In genomic region chr4:17323619-17324400, GRCh38 we compare ENCODE assay signal across 14 cellular contexts.
DNase-seq lines count a peak whose midpoint lies in the region; ATAC-seq, FAIRE-seq and TF ChIP-seq lines count a peak whose summit lies in the region.
"Had no signal": no experiment of that assay in that cellular context is flagged by ENCODE, and none has a peak within 500 bp of the region (broad histone marks: within the 10 kb centered on the region; RNA-seq: fewer than 3 reads in every experiment).

No MANE protein-coding gene starts in this region.

- no peak for TF ChIP-seq POLR2A in vagina (IDR thresholded peaks at IDR 0.05)

- no peak for TF ChIP-seq CTCF in vagina (IDR thresholded peaks at IDR 0.05)
- TF ChIP-seq CTCF in chondrocyte (IDR thresholded peaks at IDR 0.05): no peak

- peak overlapping the region; percentile 30 for H3K4me3 Mint-ChIP-seq in stimulated activated naive CD8-positive, alpha-beta T cell treated with anti-CD3 and anti-CD28 coated beads, Interleukin-15, Interleukin-2, amounts not matched to agents 100 ng/mL and 50 ng/mL, for 24 hours
- peak overlapping the region; percentile 36 for H3K4me3 Mint-ChIP-seq in activated T-helper 17 cell treated with anti-CD3 and anti-CD28 coated beads, Interleukin-2, amount 50 U/mL, for 72 hours
- H3K4me3 Mint-ChIP-seq in stimulated activated naive B cell treated with anti-CD40 and anti-IgM and Interleukin-4, amounts not matched to agents 10 μg/mL and 1 μg/mL and 100 μg/mL, for 72 hours: no peak overlapping the region
- no peak overlapping the region for H3K4me3 Mint-ChIP-seq in chondrocyte (ENCODE audit: unreplicated experiment)
- H3K4me3 Mint-ChIP-seq: dendritic cell treated with granulocyte-macrophage colony-stimulating factor and Interleukin-4, amounts not matched to agents 40 ng/mL and 50 ng/mL, for 4 days; memory B cell had no signal

- no peaks in the 10 kb centered on the region for H3K27me3 ChIP-seq in vagina
- H3K27me3 ChIP-seq: transverse colon had no signal

- peaks cover 5% of the 10 kb centered on the region for H3K9me3 Mint-ChIP-seq in stimulated activated naive CD8-positive, alpha-beta T cell treated with anti-CD3 and anti-CD28 coated beads, Interleukin-15, Interleukin-2, amounts not matched to agents 100 ng/mL and 50 ng/mL, for 24 hours
- peaks cover 5% of the 10 kb centered on the region for H3K9me3 Mint-ChIP-seq in activated T-helper 17 cell treated with anti-CD3 and anti-CD28 coated beads, Interleukin-2, amount 50 U/mL, for 72 hours
- H3K9me3 Mint-ChIP-seq in stimulated activated naive B cell treated with anti-CD40 and anti-IgM and Interleukin-4, amounts not matched to agents 10 μg/mL and 1 μg/mL and 100 μg/mL, for 72 hours: peaks cover 6 to 11% of the 10 kb centered on the region in 2 donors
- peaks cover 15% of the 10 kb centered on the region for H3K9me3 Mint-ChIP-seq in chondrocyte (ENCODE audit: low read depth)
- H3K9me3 Mint-ChIP-seq: dendritic cell treated with granulocyte-macrophage colony-stimulating factor and Interleukin-4, amounts not matched to agents 40 ng/mL and 50 ng/mL, for 4 days had no signal

- peak; percentile 24 for FAIRE-seq in islet of Langerhans (lab: Jason Lieb, UNC)

- no peak overlapping the region for H3K4me3 ChIP-seq in vagina
- H3K4me3 ChIP-seq: transverse colon had no signal

- H3K4me1 ChIP-seq in vagina: peaks cover 22% of the 10 kb centered on the region

- intact Hi-C loops in vagina (cut with DNase I): loop anchor here (10.0 kb wide), 2 partner anchors 409 to 1029 kb away; no protein-coding TSS in a partner anchor
- intact Hi-C loops in left colon (cut with DNase I, micrococcal nuclease): loop anchor here in 1 of 2 donors (10.0 kb wide), 2 partner anchors 409 to 1029 kb away; no protein-coding TSS in a partner anchor

- peak overlapping the region; percentile 64 for H3K27ac Mint-ChIP-seq in stimulated activated naive CD8-positive, alpha-beta T cell treated with anti-CD3 and anti-CD28 coated beads, Interleukin-15, Interleukin-2, amounts not matched to agents 100 ng/mL and 50 ng/mL, for 24 hours
- H3K27ac Mint-ChIP-seq in activated T-helper 17 cell treated with anti-CD3 and anti-CD28 coated beads, Interleukin-2, amount 50 U/mL, for 72 hours: no peak overlapping the region
- no peak overlapping the region for H3K27ac Mint-ChIP-seq in stimulated activated naive B cell treated with anti-CD40 and anti-IgM and Interleukin-4, amounts not matched to agents 10 μg/mL and 1 μg/mL and 100 μg/mL, for 72 hours
- no peak overlapping the region for H3K27ac Mint-ChIP-seq in chondrocyte (ENCODE audit: unreplicated experiment)
- H3K27ac Mint-ChIP-seq: dendritic cell treated with granulocyte-macrophage colony-stimulating factor and Interleukin-4, amounts not matched to agents 40 ng/mL and 50 ng/mL, for 4 days; memory B cell had no signal

- peaks cover 20% of the 10 kb centered on the region for H3K4me1 Mint-ChIP-seq in stimulated activated naive CD8-positive, alpha-beta T cell treated with anti-CD3 and anti-CD28 coated beads, Interleukin-15, Interleukin-2, amounts not matched to agents 100 ng/mL and 50 ng/mL, for 24 hours (ENCODE audit: low read depth)
- peaks cover 6% of the 10 kb centered on the region for H3K4me1 Mint-ChIP-seq in activated T-helper 17 cell treated with anti-CD3 and anti-CD28 coated beads, Interleukin-2, amount 50 U/mL, for 72 hours
- peaks cover 0 to 5% of the 10 kb centered on the region in 2 donors for H3K4me1 Mint-ChIP-seq in stimulated activated naive B cell treated with anti-CD40 and anti-IgM and Interleukin-4, amounts not matched to agents 10 μg/mL and 1 μg/mL and 100 μg/mL, for 72 hours
- peaks cover 15% of the 10 kb centered on the region for H3K4me1 Mint-ChIP-seq in chondrocyte (ENCODE audit: low read depth)
- H3K4me1 Mint-ChIP-seq: memory B cell had no signal

- H3K27ac ChIP-seq in vagina: peak overlapping the region; percentile 7
- H3K27ac ChIP-seq: transverse colon, WERI-Rb-1 had no signal

- ATAC-seq in stimulated activated naive CD8-positive, alpha-beta T cell treated with anti-CD3 and anti-CD28 coated beads, Interleukin-15, Interleukin-2, amounts not matched to agents 100 U/mL and 50 U/mL, for 24 hours: no peak
- ATAC-seq in activated T-helper 17 cell treated with anti-CD3 and anti-CD28 coated beads, Interleukin-2, amount 50 U/mL, for 72 hours (replicated peaks): no peak
- no peak for ATAC-seq in stimulated activated naive B cell treated with anti-CD40 and anti-IgM and Interleukin-4, amounts not matched to agents 10 μg/mL and 1 μg/mL and 100 μg/mL, for 72 hours (replicated peaks)
- ATAC-seq in left colon: no peak

- no peaks in the 10 kb centered on the region for H3K36me3 Mint-ChIP-seq in stimulated activated naive CD8-positive, alpha-beta T cell treated with anti-CD3 and anti-CD28 coated beads, Interleukin-15, Interleukin-2, amounts not matched to agents 100 ng/mL and 50 ng/mL, for 24 hours (ENCODE audit: low read depth)
- no peaks in the 10 kb centered on the region for H3K36me3 Mint-ChIP-seq in activated T-helper 17 cell treated with anti-CD3 and anti-CD28 coated beads, Interleukin-2, amount 50 U/mL, for 72 hours (ENCODE audit: low read depth)
- peaks cover 0 to 3% of the 10 kb centered on the region in 2 donors for H3K36me3 Mint-ChIP-seq in stimulated activated naive B cell treated with anti-CD40 and anti-IgM and Interleukin-4, amounts not matched to agents 10 μg/mL and 1 μg/mL and 100 μg/mL, for 72 hours
- H3K36me3 Mint-ChIP-seq in chondrocyte (ENCODE audit: low read depth): peaks cover 5% of the 10 kb centered on the region
- H3K36me3 Mint-ChIP-seq: memory B cell had no signal

- DNase-seq in stimulated activated naive CD8-positive, alpha-beta T cell treated with anti-CD3 and anti-CD28 coated beads, Interleukin-15, Interleukin-2, amounts not matched to agents 100 U/mL and 50 U/mL, for 24 hours: no peak
- DNase-seq in vagina (ENCODE audit: extremely low spot score in 2 of 2) (no peak), chondrocyte (ENCODE audit: low spot score) (no peak), left colon (no peak)
- no peak for DNase-seq in stimulated activated naive B cell treated with anti-CD40 and anti-IgM and Interleukin-4, amounts not matched to agents 10 μg/mL and 1 μg/mL and 100 μg/mL, for 72 hours
- DNase-seq: activated effector memory CD4-positive, alpha-beta T cell treated with Interleukin-2 at 50 U/mL for 16 hours; NCI-H446 treated with DMSO at 0.1 percent for 48 hours had no signal

- no peaks in the 10 kb centered on the region for H3K27me3 Mint-ChIP-seq in stimulated activated naive CD8-positive, alpha-beta T cell treated with anti-CD3 and anti-CD28 coated beads, Interleukin-15, Interleukin-2, amounts not matched to agents 100 ng/mL and 50 ng/mL, for 24 hours
- H3K27me3 Mint-ChIP-seq in activated T-helper 17 cell treated with anti-CD3 and anti-CD28 coated beads, Interleukin-2, amount 50 U/mL, for 72 hours: peaks cover 10% of the 10 kb centered on the region
- peaks cover 15 to 16% of the 10 kb centered on the region in 2 donors for H3K27me3 Mint-ChIP-seq in stimulated activated naive B cell treated with anti-CD40 and anti-IgM and Interleukin-4, amounts not matched to agents 10 μg/mL and 1 μg/mL and 100 μg/mL, for 72 hours
- peaks cover 5% of the 10 kb centered on the region for H3K27me3 Mint-ChIP-seq in chondrocyte (ENCODE audit: low read depth)

- no peaks in the 10 kb centered on the region for H3K9me3 ChIP-seq in vagina
- H3K9me3 ChIP-seq: transverse colon had no signal

- H3K36me3 ChIP-seq in vagina: no peaks in the 10 kb centered on the region
- H3K36me3 ChIP-seq: transverse colon, WERI-Rb-1 had no signal

Comparison
In these comparisons a context has a peak if more than half of its experiments do, and no peak if none do; other contexts are left out.
1. H3K4me3 Mint-ChIP-seq: peak in stimulated activated naive CD8-positive, alpha-beta T cell treated with anti-CD3 and anti-CD28 coated beads, Interleukin-15, Interleukin-2, amounts not matched to agents 100 ng/mL and 50 ng/mL, for 24 hours (single experiment) and activated T-helper 17 cell treated with anti-CD3 and anti-CD28 coated beads, Interleukin-2, amount 50 U/mL, for 72 hours (single experiment); none in stimulated activated naive B cell treated with anti-CD40 and anti-IgM and Interleukin-4, amounts not matched to agents 10 μg/mL and 1 μg/mL and 100 μg/mL, for 72 hours (0 of 2) and chondrocyte (single experiment).